20 cellular contexts compared by ENCODE assay signal in genomic region chr1:30472526-30472925, GRCh38.
DNase-seq lines count a peak whose midpoint lies in the region; ATAC-seq and TF ChIP-seq lines count a peak whose summit lies in the region.
"Had no signal": no experiment of that assay in that cellular context is flagged by ENCODE, and none has a peak within 500 bp of the region (broad histone marks: within the 10 kb centered on the region; RNA-seq: fewer than 3 reads in every experiment).

No MANE protein-coding gene starts in this region.

- peaks cover 2% of the 10 kb centered on the region for H3K27me3 Mint-ChIP-seq in activated T-cell treated with anti-CD3 and anti-CD28 coated beads, Interleukin-2, amount 50 U/mL, for 4 hours (ENCODE audit: low read depth)
- H3K27me3 Mint-ChIP-seq: B cell had no signal

- H3K27me3 ChIP-seq in right cardiac atrium (ENCODE audit: control insufficient read depth, insufficient read depth) (no peaks in the 10 kb centered on the region), suprapubic skin (no peaks in the 10 kb centered on the region)

- intact Hi-C loops in right cardiac atrium (cut with DNase I) (no loop called here), Right ventricle myocardium superior (cut with DNase I) (no loop called here), posterior vena cava (cut with DNase I) (no loop called here)

- H3K36me3 Mint-ChIP-seq in activated T-cell treated with anti-CD3 and anti-CD28 coated beads, Interleukin-2, amount 50 U/mL, for 4 hours (ENCODE audit: insufficient read depth) = no peaks in the 10 kb centered on the region
- H3K36me3 Mint-ChIP-seq: CD14-positive monocyte had no signal

- no peaks in the 10 kb centered on the region for H3K9me3 ChIP-seq in right cardiac atrium (ENCODE audit: control insufficient read depth, low read length)
- no peaks in the 10 kb centered on the region for H3K9me3 ChIP-seq in suprapubic skin

- no peaks in the 10 kb centered on the region for H3K4me1 ChIP-seq in right cardiac atrium (ENCODE audit: control insufficient read depth, insufficient read depth, low read length)
- H3K4me1 ChIP-seq in suprapubic skin = no peaks in the 10 kb centered on the region

- H3K4me3 ChIP-seq in right cardiac atrium (ENCODE audit: low read length) (no peak overlapping the region), suprapubic skin (no peak overlapping the region)

- peak; percentile 2 for DNase-seq in activated T-cell treated with anti-CD3 and anti-CD28 coated beads, Interleukin-2, amount 50 U/mL, for 1 hour
- no peak for DNase-seq in activated T-cell treated with anti-CD3 and anti-CD28 coated beads, Interleukin-2, amount 50 U/mL, for 4 hours
- no peak for DNase-seq in right cardiac atrium
- no peak for DNase-seq in Right ventricle myocardium superior
- DNase-seq in posterior vena cava (ENCODE audit: low spot score) = peak; percentile 58
- DNase-seq in suprapubic skin (ENCODE audit: low spot score in 2 of 2) = peak; percentile 27 to 52
- DNase-seq: DMS53, GDM1, IMR-90, NCI-H1092 treated with DMSO at 0.1 percent for 48 hours, NCI-H1436 treated with DMSO at 0.1 percent for 48 hours, NCI-H1930, NCI-H524, NCI-H774, SHP77 had no signal

- no peak for TF ChIP-seq CTCF in suprapubic skin (IDR thresholded peaks at IDR 0.05)

- no peak overlapping the region for H3K4me3 Mint-ChIP-seq in activated T-cell treated with anti-CD3 and anti-CD28 coated beads, Interleukin-2, amount 50 U/mL, for 4 hours
- H3K4me3 Mint-ChIP-seq: B cell, CD14-positive monocyte had no signal

- H3K4me1 Mint-ChIP-seq in activated T-cell treated with anti-CD3 and anti-CD28 coated beads, Interleukin-2, amount 50 U/mL, for 4 hours (ENCODE audit: low read depth) = no peaks in the 10 kb centered on the region
- H3K4me1 Mint-ChIP-seq: B cell, CD14-positive monocyte had no signal

- ATAC-seq in activated T-cell treated with anti-CD3 and anti-CD28 coated beads, Interleukin-2, amount 50 U/mL, for 4 hours = no peak
- ATAC-seq in right cardiac atrium = peak; percentile 36 to 65
- ATAC-seq in Right ventricle myocardium superior (ENCODE audit: poor library complexity) = no peak
- no peak for ATAC-seq in GM19455 (IDR thresholded peaks at IDR 0.05; ENCODE audit: unreplicated experiment)
- ATAC-seq in HG02678 (IDR thresholded peaks at IDR 0.05; ENCODE audit: unreplicated experiment) = no peak

- H3K27ac ChIP-seq in right cardiac atrium (ENCODE audit: low read length) = no peak overlapping the region
- no peak overlapping the region for H3K27ac ChIP-seq in suprapubic skin
- H3K27ac ChIP-seq: KMS-11 had no signal

- 64% methylated on average over 7 of the region's 7 CpGs for WGBS in right cardiac atrium
- 51% methylated on average over 7 of the region's 7 CpGs for WGBS in suprapubic skin

- TF ChIP-seq POLR2A in suprapubic skin (IDR thresholded peaks at IDR 0.05) = no peak

- H3K9me3 Mint-ChIP-seq in activated T-cell treated with anti-CD3 and anti-CD28 coated beads, Interleukin-2, amount 50 U/mL, for 4 hours = no peaks in the 10 kb centered on the region
- H3K9me3 Mint-ChIP-seq: CD14-positive monocyte had no signal

- H3K36me3 ChIP-seq in suprapubic skin = no peaks in the 10 kb centered on the region

- no peak for TF ChIP-seq EP300 in suprapubic skin (IDR thresholded peaks at IDR 0.05)

Comparison
In these comparisons a context has a peak if more than half of its experiments do, and no peak if none do; other contexts are left out.
1. DNase-seq: peak in activated T-cell treated with anti-CD3 and anti-CD28 coated beads, Interleukin-2, amount 50 U/mL, for 1 hour (single experiment), posterior vena cava (single experiment) and suprapubic skin (2 of 2); none in activated T-cell treated with anti-CD3 and anti-CD28 coated beads, Interleukin-2, amount 50 U/mL, for 4 hours (single experiment), right cardiac atrium (0 of 3) and Right ventricle myocardium superior (single experiment).
2. ATAC-seq: peak in right cardiac atrium (2 of 2); none in activated T-cell treated with anti-CD3 and anti-CD28 coated beads, Interleukin-2, amount 50 U/mL, for 4 hours (0 of 2), Right ventricle myocardium superior (single experiment), GM19455 (single experiment) and HG02678 (single experiment).